ENCODE assay signal across 1 cellular context in genomic region chrX:104288269-104288668, GRCh38.
TF ChIP-seq lines count a peak whose summit lies in the region.

No MANE protein-coding gene starts in this region.

TF ChIP-seq in H1, 55 proteins besides CTCF, POLR2A, EP300 and RAD21:
- TF ChIP-seq SP1 (IDR thresholded peaks at IDR 0.05; ENCODE audit: low read depth, low read length): peak; percentile 71
- no peak for TF ChIP-seq SIRT6 (IDR thresholded peaks at IDR 0.05; ENCODE audit: low read length)
- peak; percentile 40 for TF ChIP-seq NANOG (IDR thresholded peaks at IDR 0.05; ENCODE audit: insufficient read depth, low read depth, low read length, poor library complexity, severe bottlenecking)
- no peak for TF ChIP-seq TAF1 (IDR thresholded peaks at IDR 0.05; ENCODE audit: low read depth, low read length)
